ENCODE assay signal across 8 cellular contexts in the genomic region with DNA sequence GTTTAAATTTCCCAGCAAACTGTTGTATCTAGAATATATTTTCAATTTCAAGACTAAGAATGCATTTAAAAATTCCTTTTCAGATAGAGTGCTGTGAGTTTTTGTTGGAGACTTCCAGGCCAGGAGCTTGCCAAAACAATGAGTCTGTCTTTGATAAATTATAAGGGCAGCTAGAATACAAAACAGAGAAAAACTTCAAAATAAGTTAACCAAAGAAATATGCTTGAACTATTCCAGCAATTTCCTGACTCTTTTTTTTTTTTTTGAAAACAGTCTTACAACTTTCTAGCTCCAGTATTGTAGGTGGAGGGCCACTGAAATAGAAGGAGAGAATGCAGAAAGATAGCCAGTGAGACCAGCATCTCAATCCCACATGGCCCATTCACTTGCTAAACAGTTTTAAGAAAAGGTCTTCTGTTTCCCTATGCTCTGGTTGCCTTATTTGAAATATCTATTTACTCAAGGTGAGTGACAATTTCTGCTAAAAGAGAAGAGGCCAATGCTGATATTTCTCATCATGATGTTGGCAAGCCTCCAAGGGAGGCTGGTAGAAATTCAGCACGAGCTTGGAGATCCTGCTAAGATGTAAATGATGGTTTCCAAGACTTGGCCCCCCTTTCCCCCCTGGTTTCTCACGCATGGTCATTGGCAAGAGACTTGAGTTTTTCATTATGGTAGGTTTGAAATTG.
DNase-seq lines count a peak whose midpoint lies in the region; ATAC-seq, FAIRE-seq and TF ChIP-seq lines count a peak whose summit lies in the region.

No MANE protein-coding gene starts in this region.

- no peak for ATAC-seq in CD4-positive, CD25-positive, alpha-beta regulatory T cell (ENCODE audit: low read depth in 2 of 2)
- ATAC-seq in GM21526 (IDR thresholded peaks at IDR 0.05; ENCODE audit: low FRiP score, unreplicated experiment) (no peak), GM18861 (IDR thresholded peaks at IDR 0.05; ENCODE audit: unreplicated experiment) (no peak)

- H3K4me3 Mint-ChIP-seq in CD4-positive, CD25-positive, alpha-beta regulatory T cell: peak overlapping the region in 1 of 4 donors; percentile 9

- peaks cover 0 to 4% of the 10 kb centered on the region in 2 experiments for H3K9me3 ChIP-seq in CD4-positive, CD25-positive, alpha-beta regulatory T cell (ENCODE audit: control insufficient read depth in 2 of 2, low read length in 2 of 2)
- H3K9me3 ChIP-seq in neutrophil: no peaks in the 10 kb centered on the region

- no peak for TF ChIP-seq POLR2A in GM12892 (IDR thresholded peaks at IDR 0.05; ENCODE audit: low read depth, low read length)

- FAIRE-seq in GM12892 (lab: Jason Lieb, UNC): no peak

- H3K27ac ChIP-seq in CD4-positive, CD25-positive, alpha-beta regulatory T cell (ENCODE audit: insufficient read depth, low read length, poor library complexity, severe bottlenecking): peak overlapping the region; percentile 15
- peak overlapping the region; percentile 35 for H3K27ac ChIP-seq in neutrophil

- H3K36me3 Mint-ChIP-seq in CD4-positive, CD25-positive, alpha-beta regulatory T cell: peaks cover 20% of the 10 kb centered on the region

- no peaks in the 10 kb centered on the region for H3K27me3 ChIP-seq in CD4-positive, CD25-positive, alpha-beta regulatory T cell (ENCODE audit: control insufficient read depth, insufficient read depth, low read length)
- no peaks in the 10 kb centered on the region for H3K27me3 ChIP-seq in neutrophil

- H3K36me3 ChIP-seq in CD4-positive, CD25-positive, alpha-beta regulatory T cell (ENCODE audit: control insufficient read depth, insufficient read depth, low read length): peaks cover 31% of the 10 kb centered on the region
- H3K36me3 ChIP-seq in neutrophil: no peaks in the 10 kb centered on the region

- H3K27me3 Mint-ChIP-seq in CD4-positive, CD25-positive, alpha-beta regulatory T cell: no peaks in the 10 kb centered on the region

- peaks cover 0 to 6% (median 0%) of the 10 kb centered on the region in 7 donors for H3K9me3 Mint-ChIP-seq in CD4-positive, CD25-positive, alpha-beta regulatory T cell

- peak overlapping the region; percentile 2 to 36 (median 32) for H3K27ac Mint-ChIP-seq in CD4-positive, CD25-positive, alpha-beta regulatory T cell

- DNase-seq in CD4-positive, CD25-positive, alpha-beta regulatory T cell: no peak
- DNase-seq in NCI-H69 (lab: John Stamatoyannopoulos, UW) (peak; percentile 22), dedifferentiated amniotic fluid mesenchymal stem cell (ENCODE audit: extremely low spot score) (peak; percentile 76), GM12892 (ENCODE audit: insufficient read length) (no peak), mesenteric fat pad (ENCODE audit: low spot score) (no peak)

- H3K4me1 Mint-ChIP-seq in CD4-positive, CD25-positive, alpha-beta regulatory T cell: peaks cover 31 to 71% (median 52%) of the 10 kb centered on the region in 4 donors

- peaks cover 35% of the 10 kb centered on the region for H3K4me1 ChIP-seq in CD4-positive, CD25-positive, alpha-beta regulatory T cell (ENCODE audit: control insufficient read depth, insufficient read depth, low read length, poor library complexity, severe bottlenecking)
- H3K4me1 ChIP-seq in neutrophil (ENCODE audit: control insufficient read depth in 1 of 2, insufficient read depth in 1 of 2, low read depth in 1 of 2, low read length in 1 of 2): peaks cover 11 to 17% of the 10 kb centered on the region in 2 experiments

- TF ChIP-seq CTCF in neutrophil (IDR thresholded peaks at IDR 0.05): no peak

- H3K4me3 ChIP-seq in CD4-positive, CD25-positive, alpha-beta regulatory T cell (ENCODE audit: low read depth, low read length): no peak overlapping the region
- no peak overlapping the region for H3K4me3 ChIP-seq in neutrophil (ENCODE audit: low read depth in 1 of 2, low read length in 1 of 2)

Comparison
In these comparisons a context has a peak if more than half of its experiments do, and no peak if none do; other contexts are left out.
1. DNase-seq: peak in NCI-H69 (single experiment) and dedifferentiated amniotic fluid mesenchymal stem cell (single experiment); none in CD4-positive, CD25-positive, alpha-beta regulatory T cell (0 of 3), GM12892 (single experiment) and mesenteric fat pad (single experiment).